ENCODE assay signal across 8 cellular contexts in the genomic region with DNA sequence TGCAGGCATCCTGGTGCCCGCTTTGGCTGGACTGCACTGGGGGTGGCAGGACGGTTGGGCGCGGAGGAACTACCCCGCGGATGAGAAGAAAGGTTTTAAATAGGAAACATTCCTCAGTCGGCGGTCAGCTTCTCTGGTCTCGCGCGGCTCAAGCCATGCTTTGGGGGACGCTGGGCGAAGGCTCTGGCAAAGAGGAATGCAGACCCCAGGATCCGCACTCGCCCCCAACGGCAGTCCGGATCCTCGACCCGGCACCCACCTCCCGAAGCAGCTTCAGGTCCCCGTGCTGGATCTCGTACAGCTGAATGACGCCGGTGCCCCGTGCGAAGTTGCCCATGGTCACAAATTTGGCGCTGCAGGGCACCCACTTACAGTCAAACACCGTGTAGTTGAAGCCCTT. TPM values are rescaled to one million over a fixed set of nuclear protein-coding genes. Genes with fewer than 3 reads are reported as not detected.
DNase-seq lines count a peak whose midpoint lies in the region; ATAC-seq, FAIRE-seq and TF ChIP-seq lines count a peak whose summit lies in the region.

No MANE protein-coding gene starts in this region.

- H3K4me3 ChIP-seq in astrocyte of the spinal cord (ENCODE audit: low read depth, low read length) = peak overlapping the region; percentile 99
- peak overlapping the region; percentile 96 to 97 for H3K4me3 ChIP-seq in kidney (ENCODE audit: low read length in 2 of 2)

- H3K9me3 ChIP-seq in kidney (ENCODE audit: control insufficient read depth in 1 of 2, low read length in 2 of 2) = no peaks in the 10 kb centered on the region

- peak overlapping the region; percentile 99 to 100 for H3K27ac ChIP-seq in kidney (ENCODE audit: low read depth in 2 of 2, low read length in 2 of 2)
- H3K27ac ChIP-seq in substantia nigra (ENCODE audit: low read depth, low read length, poor library complexity, severe bottlenecking) = peak overlapping the region; percentile 99

- intact Hi-C loops in kidney (cut with DNase I) = no loop called here

- FAIRE-seq in kidney (lab: Jason Lieb, UNC) = no peak

- in situ Hi-C loops in astrocyte of the spinal cord (cut with HindIII; ENCODE audit: low sequenced_read_pairs) = no loop called here

- H3K36me3 ChIP-seq in kidney (ENCODE audit: control insufficient read depth in 1 of 2, insufficient read depth in 2 of 2, low read length in 2 of 2) = peaks cover 2 to 3% of the 10 kb centered on the region in 2 donors

- TF ChIP-seq CTCF in astrocyte of the spinal cord (IDR thresholded peaks at IDR 0.05; ENCODE audit: low read depth, low read length) = no peak
- peak; percentile 1 for TF ChIP-seq CTCF in kidney (IDR thresholded peaks at IDR 0.05; ENCODE audit: borderline replicate concordance, extremely low read depth, insufficient read depth)

- DNase-seq in ELR (ENCODE audit: low read depth) (peak; percentile 60), astrocyte of the spinal cord (ENCODE audit: low read depth, low spot score) (no peak), kidney (peak; percentile 84), substantia nigra (lab: John Stamatoyannopoulos, UW) (peak in 6 of 49 donors; percentile 54 to 83 (median 75)), cerebellar cortex (ENCODE audit: low spot score) (no peak)
- DNase-seq in stimulated activated CD4-positive, alpha-beta T cell treated with anti-CD3 and anti-CD28 coated beads, Interleukin-2, amount 100 ng/mL, for 48 hours = no peak

- H3K4me1 ChIP-seq in kidney (ENCODE audit: control insufficient read depth in 1 of 2, insufficient read depth in 1 of 2, low read depth in 1 of 2, low read length in 2 of 2) = peaks cover 2 to 4% of the 10 kb centered on the region in 2 donors

- H3K9ac ChIP-seq in kidney (ENCODE audit: low read length in 2 of 2) = peak overlapping the region; percentile 68 to 88

- ATAC-seq in GM21367 (IDR thresholded peaks at IDR 0.05; ENCODE audit: unreplicated experiment) (peak; percentile 22), HG03558 (IDR thresholded peaks at IDR 0.05; ENCODE audit: extremely low read depth, unreplicated experiment) (peak; percentile 4)

RNA-seq across cellular contexts. Expression of a gene that starts 0.7 kb away (rescaled TPM):
- total RNA-seq in kidney = 13.4 TPM
- 11.3 TPM for polyA plus RNA-seq in kidney (ENCODE audit: insufficient read depth, low read depth, low replicate concordance)

Comparison
In these comparisons a context has a peak if more than half of its experiments do, and no peak if none do; other contexts are left out.
1. DNase-seq: peak in ELR (single experiment) and kidney (single experiment); none in astrocyte of the spinal cord (single experiment), cerebellar cortex (single experiment) and stimulated activated CD4-positive, alpha-beta T cell treated with anti-CD3 and anti-CD28 coated beads, Interleukin-2, amount 100 ng/mL, for 48 hours (0 of 2).